In the genomic region with DNA sequence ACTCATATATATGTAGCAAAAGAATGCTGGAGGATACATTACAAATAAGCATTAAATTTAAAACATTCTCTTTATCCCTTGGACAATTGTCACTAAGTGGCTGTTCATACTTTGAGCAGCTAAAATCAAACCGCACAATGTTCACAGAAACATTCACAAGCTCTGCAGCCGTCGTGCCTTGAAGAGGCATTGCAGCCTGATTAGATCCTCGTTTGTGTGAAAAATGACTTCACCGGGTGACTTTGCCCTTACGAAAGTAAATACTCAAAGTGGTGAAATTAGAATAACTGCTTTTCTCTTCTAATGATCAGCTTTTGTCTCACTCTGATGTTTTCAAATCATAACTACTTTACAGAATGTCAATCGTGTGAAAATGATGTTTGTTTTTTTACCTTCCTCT, we compare ENCODE assay signal across 33 cellular contexts.
"Had no signal": no experiment of that assay in that cellular context is flagged by ENCODE, and none has a peak within 500 bp of the region (broad histone marks: within the 10 kb centered on the region; RNA-seq: fewer than 3 reads in every experiment).

No MANE protein-coding gene starts in this region.

- H3K36me3 Mint-ChIP-seq: activated naive CD4-positive, alpha-beta T cell treated with anti-CD3 and anti-CD28 coated beads, Interleukin-2, amount 10 ng/mL, durations not matched to agents 7 days and 5 days; activated naive CD4-positive, alpha-beta T cell treated with anti-CD3 and anti-CD28 coated beads, Interleukin-2, amount 50 U/mL, for 72 hours; activated naive CD8-positive, alpha-beta T cell treated with anti-CD3 and anti-CD28 coated beads, Interleukin-2, amount 10 ng/mL, durations not matched to agents 7 days and 5 days had no signal

- DNase-seq: activated B cell treated with CpG ODN at 0.5 μM for 24 hours; activated CD4-positive, alpha-beta memory T cell treated with anti-CD3 and anti-CD28 coated beads, Interleukin-2, amount 10 ng/mL, durations not matched to agents 7 days and 5 days; activated CD4-positive, alpha-beta T cell treated with anti-CD3 and anti-CD28 coated beads for 36 hours; activated CD4-positive, alpha-beta T cell treated with anti-CD3 and anti-CD28 coated beads, Interleukin-2, amount 10 ng/mL, durations not matched to agents 7 days and 5 days; activated CD4-positive, alpha-beta T cell treated with anti-CD3 and anti-CD28 coated beads, Interleukin-2, amount 50 U/mL, for 4 hours; activated CD8-positive, alpha-beta memory T cell treated with anti-CD3 and anti-CD28 coated beads, Interleukin-2, amount 50 U/mL, for 48 hours; activated gamma-delta T cell; activated naive CD4-positive, alpha-beta T cell; activated naive CD4-positive, alpha-beta T cell treated with anti-CD3 and anti-CD28 coated beads, Interleukin-2, amount 10 ng/mL, durations not matched to agents 7 days and 5 days; activated naive CD8-positive, alpha-beta T cell treated with anti-CD3 and anti-CD28 coated beads, Interleukin-2, amount 10 ng/mL, durations not matched to agents 7 days and 5 days; activated T-cell treated with anti-CD3 and anti-CD28 coated beads for 4 hours; activated T-cell treated with anti-CD3 and anti-CD28 coated beads, Interleukin-2, amount 50 U/mL, for 24 hours; activated T-cell treated with anti-CD3 and anti-CD28 coated beads, Interleukin-2, amount 50 U/mL, for 72 hours; brain microvascular endothelial cell; dorsolateral prefrontal cortex; effector memory CD4-positive, alpha-beta T cell; endodermal cell; foreskin fibroblast; head of caudate nucleus; T-helper 1 cell; T-helper 17 cell; T1000; WERI-Rb-1 had no signal

- H3K4me3 ChIP-seq: ascending aorta, coronary artery, dorsolateral prefrontal cortex had no signal

- H3K4me1 Mint-ChIP-seq: activated B cell treated with CpG ODN at 0.5 μM for 24 hours; activated CD4-positive, alpha-beta memory T cell treated with anti-CD3 and anti-CD28 coated beads, Interleukin-2, amount 10 ng/mL, durations not matched to agents 7 days and 5 days; activated CD4-positive, alpha-beta T cell treated with anti-CD3 and anti-CD28 coated beads for 36 hours; activated CD4-positive, alpha-beta T cell treated with anti-CD3 and anti-CD28 coated beads, Interleukin-2, amount 10 ng/mL, durations not matched to agents 7 days and 5 days; activated naive CD4-positive, alpha-beta T cell treated with anti-CD3 and anti-CD28 coated beads, Interleukin-2, amount 10 ng/mL, durations not matched to agents 7 days and 5 days; activated naive CD8-positive, alpha-beta T cell treated with anti-CD3 and anti-CD28 coated beads, Interleukin-2, amount 10 ng/mL, durations not matched to agents 7 days and 5 days; central memory CD8-positive, alpha-beta T cell; T-helper 17 cell had no signal

- H3K27ac ChIP-seq: ascending aorta, brain microvascular endothelial cell, coronary artery, dorsolateral prefrontal cortex, WERI-Rb-1 had no signal

- H3K9me3 ChIP-seq: ascending aorta had no signal

- H3K27me3 Mint-ChIP-seq: activated B cell treated with CpG ODN at 0.5 μM for 24 hours; activated CD4-positive, alpha-beta memory T cell treated with anti-CD3 and anti-CD28 coated beads, Interleukin-2, amount 10 ng/mL, durations not matched to agents 7 days and 5 days; activated CD4-positive, alpha-beta T cell treated with anti-CD3 and anti-CD28 coated beads for 36 hours; activated CD4-positive, alpha-beta T cell treated with anti-CD3 and anti-CD28 coated beads, Interleukin-2, amount 10 ng/mL, durations not matched to agents 7 days and 5 days; activated naive CD4-positive, alpha-beta T cell treated with anti-CD3 and anti-CD28 coated beads, Interleukin-2, amount 10 ng/mL, durations not matched to agents 7 days and 5 days; activated naive CD8-positive, alpha-beta T cell treated with anti-CD3 and anti-CD28 coated beads, Interleukin-2, amount 10 ng/mL, durations not matched to agents 7 days and 5 days; activated T-cell treated with anti-CD3 and anti-CD28 coated beads, Interleukin-2, amount 50 U/mL, for 24 hours; central memory CD8-positive, alpha-beta T cell; dendritic cell treated with granulocyte-macrophage colony-stimulating factor and Interleukin-4, amounts not matched to agents 40 ng/mL and 50 ng/mL, for 4 days; T-helper 17 cell had no signal

- H3K36me3 ChIP-seq: ascending aorta, brain microvascular endothelial cell, WERI-Rb-1 had no signal

- H3K27me3 ChIP-seq: ascending aorta, brain microvascular endothelial cell had no signal

- H3K27ac Mint-ChIP-seq: activated B cell treated with CpG ODN at 0.5 μM for 24 hours; activated CD4-positive, alpha-beta memory T cell treated with anti-CD3 and anti-CD28 coated beads, Interleukin-2, amount 10 ng/mL, durations not matched to agents 7 days and 5 days; activated CD4-positive, alpha-beta T cell treated with anti-CD3 and anti-CD28 coated beads for 36 hours; activated CD4-positive, alpha-beta T cell treated with anti-CD3 and anti-CD28 coated beads, Interleukin-2, amount 10 ng/mL, durations not matched to agents 7 days and 5 days; activated naive CD4-positive, alpha-beta T cell treated with anti-CD3 and anti-CD28 coated beads, Interleukin-2, amount 10 ng/mL, durations not matched to agents 7 days and 5 days; activated naive CD4-positive, alpha-beta T cell treated with anti-CD3 and anti-CD28 coated beads, Interleukin-2, amount 50 U/mL, for 72 hours; activated naive CD8-positive, alpha-beta T cell treated with anti-CD3 and anti-CD28 coated beads, Interleukin-2, amount 10 ng/mL, durations not matched to agents 7 days and 5 days; activated T-cell treated with anti-CD3 and anti-CD28 coated beads, Interleukin-2, amount 50 U/mL, for 24 hours; activated T-cell treated with anti-CD3 and anti-CD28 coated beads, Interleukin-2, amount 50 U/mL, for 72 hours; dendritic cell treated with granulocyte-macrophage colony-stimulating factor and Interleukin-4, amounts not matched to agents 40 ng/mL and 50 ng/mL, for 4 days; endodermal cell; T-helper 17 cell; T-helper 2 cell treated with Interferon-gamma antibody and Interleukin-4, amounts not matched to agents 5 μg/mL and 100 μg/mL, for 36 hours had no signal

- ATAC-seq: activated CD4-positive, alpha-beta T cell treated with anti-CD3 and anti-CD28 coated beads for 36 hours; activated CD4-positive, CD25-positive, alpha-beta regulatory T cell treated with anti-CD3 and anti-CD28 coated beads, Interleukin-2, amount 50 U/mL, for 24 hours; activated naive CD4-positive, alpha-beta T cell treated with anti-CD3 and anti-CD28 coated beads, Interleukin-2, amount 50 U/mL, for 72 hours; activated T-cell treated with anti-CD3 and anti-CD28 coated beads, Interleukin-2, amount 50 U/mL, for 72 hours; esophagus mucosa; T-helper 17 cell had no signal

- H3K4me3 Mint-ChIP-seq: activated B cell treated with CpG ODN at 0.5 μM for 24 hours; activated CD4-positive, alpha-beta memory T cell treated with anti-CD3 and anti-CD28 coated beads, Interleukin-2, amount 10 ng/mL, durations not matched to agents 7 days and 5 days; activated CD4-positive, alpha-beta T cell treated with anti-CD3 and anti-CD28 coated beads for 36 hours; activated CD4-positive, alpha-beta T cell treated with anti-CD3 and anti-CD28 coated beads, Interleukin-2, amount 10 ng/mL, durations not matched to agents 7 days and 5 days; activated naive CD4-positive, alpha-beta T cell treated with anti-CD3 and anti-CD28 coated beads, Interleukin-2, amount 10 ng/mL, durations not matched to agents 7 days and 5 days; activated naive CD8-positive, alpha-beta T cell treated with anti-CD3 and anti-CD28 coated beads, Interleukin-2, amount 10 ng/mL, durations not matched to agents 7 days and 5 days; activated T-cell treated with anti-CD3 and anti-CD28 coated beads, Interleukin-2, amount 50 U/mL, for 24 hours; activated T-cell treated with anti-CD3 and anti-CD28 coated beads, Interleukin-2, amount 50 U/mL, for 72 hours; central memory CD8-positive, alpha-beta T cell; dendritic cell treated with granulocyte-macrophage colony-stimulating factor and Interleukin-4, amounts not matched to agents 40 ng/mL and 50 ng/mL, for 4 days; endodermal cell; T-helper 17 cell; T-helper 2 cell treated with Interferon-gamma antibody and Interleukin-4, amounts not matched to agents 5 μg/mL and 100 μg/mL, for 36 hours had no signal

- FAIRE-seq: bronchial epithelial cell, frontal cortex had no signal

- H3K9me3 Mint-ChIP-seq: activated B cell treated with CpG ODN at 0.5 μM for 24 hours; activated CD4-positive, alpha-beta memory T cell treated with anti-CD3 and anti-CD28 coated beads, Interleukin-2, amount 10 ng/mL, durations not matched to agents 7 days and 5 days; activated CD4-positive, alpha-beta T cell treated with anti-CD3 and anti-CD28 coated beads, Interleukin-2, amount 10 ng/mL, durations not matched to agents 7 days and 5 days; activated naive CD4-positive, alpha-beta T cell treated with anti-CD3 and anti-CD28 coated beads, Interleukin-2, amount 10 ng/mL, durations not matched to agents 7 days and 5 days; activated naive CD4-positive, alpha-beta T cell treated with anti-CD3 and anti-CD28 coated beads, Interleukin-2, amount 50 U/mL, for 72 hours; activated naive CD8-positive, alpha-beta T cell treated with anti-CD3 and anti-CD28 coated beads, Interleukin-2, amount 10 ng/mL, durations not matched to agents 7 days and 5 days; activated T-cell treated with anti-CD3 and anti-CD28 coated beads, Interleukin-2, amount 50 U/mL, for 24 hours; activated T-cell treated with anti-CD3 and anti-CD28 coated beads, Interleukin-2, amount 50 U/mL, for 72 hours; central memory CD8-positive, alpha-beta T cell; dendritic cell treated with granulocyte-macrophage colony-stimulating factor and Interleukin-4, amounts not matched to agents 40 ng/mL and 50 ng/mL, for 4 days; endodermal cell; T-helper 2 cell treated with Interferon-gamma antibody and Interleukin-4, amounts not matched to agents 5 μg/mL and 100 μg/mL, for 36 hours had no signal
